Comparison of ENCODE assay signal across 24 cellular contexts in genomic region chr19:47651132-47651531, GRCh38. TPM values are rescaled to one million over a fixed set of nuclear protein-coding genes. Genes with fewer than 3 reads are reported as not detected.
A peak's percentile ranks its signal among the peaks of the same experiment; 100 is the strongest.
DNase-seq lines count a peak whose midpoint lies in the region; ATAC-seq lines count a peak whose summit lies in the region.
"Had no signal": no experiment of that assay in that cellular context is flagged by ENCODE, and none has a peak within 500 bp of the region (broad histone marks: within the 10 kb centered on the region; RNA-seq: fewer than 3 reads in every experiment).

No MANE protein-coding gene starts in this region.

- H3K27me3 ChIP-seq in aorta (ENCODE audit: control insufficient read depth in 1 of 2, insufficient read depth in 2 of 2, low read length in 1 of 2), result no peaks in the 10 kb centered on the region
- H3K27me3 ChIP-seq: dorsolateral prefrontal cortex, gastroesophageal sphincter, hepatocyte, neutrophil, upper lobe of right lung had no signal

- no peaks in the 10 kb centered on the region for H3K9me3 Mint-ChIP-seq in activated T-cell treated with anti-CD3 and anti-CD28 coated beads, Interleukin-2, amount 50 U/mL, for 72 hours
- H3K9me3 Mint-ChIP-seq in activated T-helper 17 cell treated with anti-CD3 and anti-CD28 coated beads, Interleukin-2, amount 50 U/mL, for 72 hours, result no peaks in the 10 kb centered on the region
- no peaks in the 10 kb centered on the region for H3K9me3 Mint-ChIP-seq in natural killer cell treated with Interleukin-12 subunit alpha and Interleukin-12 subunit beta and Interleukin-15 and Interleukin-18, amount 100 ng/mL, for 72 hours
- no peaks in the 10 kb centered on the region for H3K9me3 Mint-ChIP-seq in activated naive CD8-positive, alpha-beta T cell treated with anti-CD3 and anti-CD28 coated beads, Interleukin-2, amount 50 U/mL, for 24 hours

- H3K4me3 Mint-ChIP-seq in activated T-cell treated with anti-CD3 and anti-CD28 coated beads, Interleukin-2, amount 50 U/mL, for 72 hours, result no peak overlapping the region
- H3K4me3 Mint-ChIP-seq in activated T-helper 17 cell treated with anti-CD3 and anti-CD28 coated beads, Interleukin-2, amount 50 U/mL, for 72 hours, result no peak overlapping the region
- peak overlapping the region; percentile 30 for H3K4me3 Mint-ChIP-seq in natural killer cell treated with Interleukin-12 subunit alpha and Interleukin-12 subunit beta and Interleukin-15 and Interleukin-18, amount 100 ng/mL, for 72 hours
- H3K4me3 Mint-ChIP-seq in activated naive CD8-positive, alpha-beta T cell treated with anti-CD3 and anti-CD28 coated beads, Interleukin-2, amount 50 U/mL, for 24 hours, result no peak overlapping the region
- H3K4me3 Mint-ChIP-seq: activated CD4-positive, alpha-beta T cell treated with anti-CD3 and anti-CD28 coated beads for 36 hours; CD4-positive, alpha-beta T cell; memory B cell had no signal

- H3K4me3 ChIP-seq in aorta (ENCODE audit: low read length in 2 of 2), result no peak overlapping the region
- H3K4me3 ChIP-seq: dorsolateral prefrontal cortex, gastroesophageal sphincter, hepatocyte, prostate gland, upper lobe of right lung had no signal

- H3K27ac ChIP-seq in aorta (ENCODE audit: low read depth in 1 of 2, low read length in 2 of 2), result no peak overlapping the region
- H3K27ac ChIP-seq: neutrophil, upper lobe of right lung had no signal

- DNase-seq in activated T-cell treated with anti-CD3 and anti-CD28 coated beads, Interleukin-2, amount 50 U/mL, for 72 hours, result no peak
- DNase-seq in activated T-cell treated with anti-CD3 and anti-CD28 coated beads for 4 hours (no peak), aorta (no peak), SKM-1 treated with dmso at 0.1 percent for 144 hours (lab: John Stamatoyannopoulos, UW; ENCODE audit: unreplicated experiment) (no peak), sciatic nerve (ENCODE audit: low spot score) (no peak)
- no peak for DNase-seq in natural killer cell treated with Interleukin-12 subunit alpha and Interleukin-12 subunit beta and Interleukin-15 and Interleukin-18, amount 100 ng/mL, for 72 hours (ENCODE audit: low spot score)
- no peak for DNase-seq in activated naive CD8-positive, alpha-beta T cell treated with anti-CD3 and anti-CD28 coated beads, Interleukin-2, amount 50 U/mL, for 24 hours
- DNase-seq: activated CD4-positive, alpha-beta T cell treated with anti-CD3 and anti-CD28 coated beads for 36 hours; activated gamma-delta T cell treated with Interleukin-2 at 50 U/mL for 16 hours; CD4-positive, alpha-beta T cell; NCI-H146; NCI-H2107; SHP77 treated with DMSO at 0.1 percent for 48 hours; stimulated activated CD4-positive, alpha-beta T cell treated with anti-CD3 and anti-CD28 coated beads, Interleukin-4, amount 100 ng/mL, for 4 hours; upper lobe of right lung had no signal

- peak overlapping the region; percentile 3 for H3K27ac Mint-ChIP-seq in activated T-cell treated with anti-CD3 and anti-CD28 coated beads, Interleukin-2, amount 50 U/mL, for 72 hours
- peak overlapping the region; percentile 34 for H3K27ac Mint-ChIP-seq in activated T-helper 17 cell treated with anti-CD3 and anti-CD28 coated beads, Interleukin-2, amount 50 U/mL, for 72 hours
- H3K27ac Mint-ChIP-seq in natural killer cell treated with Interleukin-12 subunit alpha and Interleukin-12 subunit beta and Interleukin-15 and Interleukin-18, amount 100 ng/mL, for 72 hours, result peak overlapping the region; percentile 25 to 38
- H3K27ac Mint-ChIP-seq in activated naive CD8-positive, alpha-beta T cell treated with anti-CD3 and anti-CD28 coated beads, Interleukin-2, amount 50 U/mL, for 24 hours, result no peak overlapping the region
- H3K27ac Mint-ChIP-seq: activated CD4-positive, alpha-beta T cell treated with anti-CD3 and anti-CD28 coated beads for 36 hours; CD4-positive, alpha-beta T cell; memory B cell had no signal

- H3K4me1 ChIP-seq in aorta (ENCODE audit: control insufficient read depth in 1 of 2, insufficient read depth in 2 of 2, low read length in 2 of 2), result no peaks in the 10 kb centered on the region

- H3K27me3 Mint-ChIP-seq in activated T-cell treated with anti-CD3 and anti-CD28 coated beads, Interleukin-2, amount 50 U/mL, for 72 hours (ENCODE audit: low read depth), result no peaks in the 10 kb centered on the region
- no peaks in the 10 kb centered on the region for H3K27me3 Mint-ChIP-seq in activated T-helper 17 cell treated with anti-CD3 and anti-CD28 coated beads, Interleukin-2, amount 50 U/mL, for 72 hours
- H3K27me3 Mint-ChIP-seq in natural killer cell treated with Interleukin-12 subunit alpha and Interleukin-12 subunit beta and Interleukin-15 and Interleukin-18, amount 100 ng/mL, for 72 hours, result no peaks in the 10 kb centered on the region
- H3K27me3 Mint-ChIP-seq in activated naive CD8-positive, alpha-beta T cell treated with anti-CD3 and anti-CD28 coated beads, Interleukin-2, amount 50 U/mL, for 24 hours, result no peaks in the 10 kb centered on the region
- H3K27me3 Mint-ChIP-seq: activated CD4-positive, alpha-beta T cell treated with anti-CD3 and anti-CD28 coated beads for 36 hours; CD4-positive, alpha-beta T cell; memory B cell had no signal

- intact Hi-C loops in aorta (cut with DNase I), result no loop called here
- intact Hi-C loops in sciatic nerve (cut with DNase I), result no loop called here

- H3K36me3 ChIP-seq in aorta (ENCODE audit: control insufficient read depth in 1 of 2, insufficient read depth in 2 of 2, low read length in 1 of 2), result no peaks in the 10 kb centered on the region
- H3K36me3 ChIP-seq: prostate gland had no signal

- no peaks in the 10 kb centered on the region for H3K9me3 ChIP-seq in aorta (ENCODE audit: control insufficient read depth, low read length)
- H3K9me3 ChIP-seq: gastroesophageal sphincter, neutrophil, prostate gland, upper lobe of right lung had no signal

- H3K4me1 Mint-ChIP-seq in activated T-cell treated with anti-CD3 and anti-CD28 coated beads, Interleukin-2, amount 50 U/mL, for 72 hours (ENCODE audit: low read depth), result peaks cover 11% of the 10 kb centered on the region
- peaks cover 7% of the 10 kb centered on the region for H3K4me1 Mint-ChIP-seq in activated T-helper 17 cell treated with anti-CD3 and anti-CD28 coated beads, Interleukin-2, amount 50 U/mL, for 72 hours
- H3K4me1 Mint-ChIP-seq in natural killer cell treated with Interleukin-12 subunit alpha and Interleukin-12 subunit beta and Interleukin-15 and Interleukin-18, amount 100 ng/mL, for 72 hours (ENCODE audit: low read depth in 2 of 2), result peaks cover 24 to 51% of the 10 kb centered on the region in 2 donors
- H3K4me1 Mint-ChIP-seq in activated naive CD8-positive, alpha-beta T cell treated with anti-CD3 and anti-CD28 coated beads, Interleukin-2, amount 50 U/mL, for 24 hours, result peaks cover 7% of the 10 kb centered on the region

- WGBS in aorta, 2 donors, result 92 to 94% methylated on average over 12 of the region's 12 CpGs

- no peak for ATAC-seq in activated T-cell treated with anti-CD3 and anti-CD28 coated beads, Interleukin-2, amount 50 U/mL, for 72 hours (replicated peaks in 1 of 2)
- no peak for ATAC-seq in activated T-helper 17 cell treated with anti-CD3 and anti-CD28 coated beads, Interleukin-2, amount 50 U/mL, for 72 hours (replicated peaks)
- ATAC-seq in natural killer cell treated with Interleukin-12 subunit alpha and Interleukin-12 subunit beta and Interleukin-15 and Interleukin-18, amount 100 ng/mL, for 72 hours, result no peak
- ATAC-seq in aorta (ENCODE audit: low FRiP score), result peak; percentile 41
- no peak for ATAC-seq in sciatic nerve
- ATAC-seq in activated naive CD8-positive, alpha-beta T cell treated with anti-CD3 and anti-CD28 coated beads, Interleukin-2, amount 50 U/mL, for 24 hours, result no peak
- ATAC-seq: activated CD4-positive, alpha-beta T cell treated with anti-CD3 and anti-CD28 coated beads for 36 hours; gastroesophageal sphincter; Panc1; upper lobe of right lung had no signal

- H3K36me3 Mint-ChIP-seq in activated T-cell treated with anti-CD3 and anti-CD28 coated beads, Interleukin-2, amount 50 U/mL, for 72 hours (ENCODE audit: insufficient read depth in 2 of 2), result peaks cover 4 to 11% of the 10 kb centered on the region in 2 donors
- peaks cover 13% of the 10 kb centered on the region for H3K36me3 Mint-ChIP-seq in activated T-helper 17 cell treated with anti-CD3 and anti-CD28 coated beads, Interleukin-2, amount 50 U/mL, for 72 hours (ENCODE audit: low read depth)
- H3K36me3 Mint-ChIP-seq in natural killer cell treated with Interleukin-12 subunit alpha and Interleukin-12 subunit beta and Interleukin-15 and Interleukin-18, amount 100 ng/mL, for 72 hours, result no peaks in the 10 kb centered on the region
- H3K36me3 Mint-ChIP-seq in activated naive CD8-positive, alpha-beta T cell treated with anti-CD3 and anti-CD28 coated beads, Interleukin-2, amount 50 U/mL, for 24 hours (ENCODE audit: low read depth), result peaks cover 15% of the 10 kb centered on the region

RNA-seq across cellular contexts. Expression of gene BICRA, which starts 42.2 kb away (rescaled TPM):
- 10 to 100 TPM; 17.0 to 17.9 TPM for total RNA-seq in activated T-cell treated with anti-CD3 and anti-CD28 coated beads, Interleukin-2, amount 50 U/mL, for 72 hours
- total RNA-seq in activated T-helper 17 cell treated with anti-CD3 and anti-CD28 coated beads, Interleukin-2, amount 50 U/mL, for 72 hours, result 10 to 100 TPM; 10.3 to 12.2 TPM
- 10 to 100 TPM; 14.4 to 17.5 TPM for total RNA-seq in natural killer cell treated with Interleukin-12 subunit alpha and Interleukin-12 subunit beta and Interleukin-15 and Interleukin-18, amount 100 ng/mL, for 72 hours
- 10 to 100 TPM; 12.3 to 17.9 TPM for total RNA-seq in aorta
- polyA plus RNA-seq in aorta, result 10 to 100 TPM in 1 of 2 donors, under 1 TPM in 1; 0.88 to 12.3 TPM
- 23.9 TPM for total RNA-seq in sciatic nerve
- total RNA-seq: A172 had no signal
